Comparison of ENCODE assay signal across 8 cellular contexts in genomic region chr12:75334384-75335030, GRCh38. TPM values are rescaled to one million over a fixed set of nuclear protein-coding genes. Genes with fewer than 3 reads are reported as not detected.
A peak's percentile ranks its signal among the peaks of the same experiment; 100 is the strongest.
DNase-seq lines count a peak whose midpoint lies in the region; ATAC-seq and TF ChIP-seq lines count a peak whose summit lies in the region.

TSS of gene GLIPR1L1 (plus strand) at chr12:75334670. CDS start at chr12:75334729, 59 bp downstream.

- peak within 1 kb of the TSS; percentile 74 for H3K27ac Mint-ChIP-seq in endodermal cell

- H3K4me3 Mint-ChIP-seq in endodermal cell = peak within 1 kb of the TSS; percentile 55

- peaks cover 9% of the 10 kb centered on the region for H3K4me1 Mint-ChIP-seq in endodermal cell

- H3K9ac ChIP-seq in endodermal cell (ENCODE audit: extremely low read depth, low read length, poor library complexity, severe bottlenecking) = no peak within 1 kb of the TSS
- no peak within 1 kb of the TSS for H3K9ac ChIP-seq in mesendoderm (ENCODE audit: low read length)

- H2BK5ac ChIP-seq in mesendoderm (ENCODE audit: low read length) = no peak within 1 kb of the TSS

- no peaks in the 10 kb centered on the region for H3K79me2 ChIP-seq in mesendoderm (ENCODE audit: control insufficient read depth, insufficient read depth, low read length)

- H3K4me1 ChIP-seq in endodermal cell (ENCODE audit: control insufficient read depth, insufficient read depth, low read length) (no peaks in the 10 kb centered on the region), mesendoderm (ENCODE audit: control insufficient read depth, low read depth, low read length) (no peaks in the 10 kb centered on the region)

- peaks cover 3% of the 10 kb centered on the region for H3K27me3 Mint-ChIP-seq in endodermal cell (ENCODE audit: insufficient read depth)

- no peak within 1 kb of the TSS for H3K56ac ChIP-seq in mesendoderm (ENCODE audit: low read length)

- H3K23ac ChIP-seq in mesendoderm (ENCODE audit: low read length) = no peak within 1 kb of the TSS

- H3K27me3 ChIP-seq in endodermal cell (ENCODE audit: control insufficient read depth, insufficient read depth, low read length, poor library complexity, severe bottlenecking) (no peaks in the 10 kb centered on the region), mesendoderm (ENCODE audit: insufficient read depth, low read length, poor library complexity) (no peaks in the 10 kb centered on the region)

- peak within 1 kb of the TSS; percentile 10 for H2BK15ac ChIP-seq in mesendoderm (replicated peaks; ENCODE audit: low read depth)

- ATAC-seq in GM18867 (IDR thresholded peaks at IDR 0.05; ENCODE audit: unreplicated experiment) (peak; percentile 61), HG03097 (IDR thresholded peaks at IDR 0.05; ENCODE audit: low FRiP score, unreplicated experiment) (peak; percentile 66)

- H3K9me3 Mint-ChIP-seq in endodermal cell = no peaks in the 10 kb centered on the region

- no peak within 1 kb of the TSS for H4K8ac ChIP-seq in mesendoderm (ENCODE audit: low read depth, low read length)

- H3K18ac ChIP-seq in mesendoderm (ENCODE audit: low read length) = no peak within 1 kb of the TSS

- peak within 1 kb of the TSS; percentile 22 for H3K27ac ChIP-seq in endodermal cell (ENCODE audit: low read depth, low read length)
- H3K27ac ChIP-seq in mesendoderm (ENCODE audit: low read depth, low read length) = no peak within 1 kb of the TSS

- no peaks in the 10 kb centered on the region for H3K9me3 ChIP-seq in endodermal cell (ENCODE audit: control insufficient read depth, low read length)

- H3K4me3 ChIP-seq in AG10803 (ENCODE audit: low read length) (peak within 1 kb of the TSS; percentile 64), endodermal cell (ENCODE audit: low read length) (peak within 1 kb of the TSS; percentile 67), mesendoderm (ENCODE audit: low read length) (no peak within 1 kb of the TSS)

- H2AK5ac ChIP-seq in mesendoderm (ENCODE audit: low read length) = no peak within 1 kb of the TSS

- no peak within 1 kb of the TSS for H2BK120ac ChIP-seq in mesendoderm (ENCODE audit: low read depth, low read length)

- H3K4ac ChIP-seq in mesendoderm (ENCODE audit: low read depth, low read length) = no peak within 1 kb of the TSS

- H4K5ac ChIP-seq in mesendoderm (ENCODE audit: low read length) = no peak within 1 kb of the TSS

- H3K79me1 ChIP-seq in mesendoderm (ENCODE audit: low read length) = no peaks in the 10 kb centered on the region

- H3K36me3 ChIP-seq in endodermal cell (ENCODE audit: control insufficient read depth, insufficient read depth, low read length) (no peaks in the 10 kb centered on the region), mesendoderm (ENCODE audit: control insufficient read depth, insufficient read depth, low read length) (no peaks in the 10 kb centered on the region)

- peak within 1 kb of the TSS; percentile 27 for H3K4me2 ChIP-seq in mesendoderm (ENCODE audit: low read length)

- WGBS in endodermal cell (ENCODE audit: insufficient coverage in 1 of 2, insufficient read length in 1 of 2), 2 experiments = 6 to 13% methylated on average over 6 to 22 of the region's 23 CpGs
- no CpG with 5 or more reads among the region's 23 CpGs for WGBS in mesendoderm (ENCODE audit: extremely low coverage, insufficient coverage, low lambda C conversion rate)

- DNase-seq in AG10803 (ENCODE audit: low read depth) (peak; percentile 92), NCI-H748 (lab: John Stamatoyannopoulos, UW; ENCODE audit: unreplicated experiment) (peak; percentile 90), endodermal cell (peak; percentile 99), mesendoderm (peak; percentile 98)
- DNase-seq in activated CD8-positive, alpha-beta memory T cell treated with anti-CD3 and anti-CD28 coated beads for 24 hours = peak; percentile 89
- peak; percentile 80 for DNase-seq in stimulated activated CD8-positive, alpha-beta memory T cell treated with anti-CD3 and anti-CD28 coated beads, Interleukin-15, amount 100 ng/mL, for 1 hour (ENCODE audit: low read depth)

- TF ChIP-seq CTCF in AG10803 (conservative IDR thresholded peaks at IDR 0.05; ENCODE audit: low read length) = peak; percentile 90
- peak; percentile 94 for TF ChIP-seq CTCF in endodermal cell (conservative IDR thresholded peaks at IDR 0.05)

- no peaks in the 10 kb centered on the region for H3K36me3 Mint-ChIP-seq in endodermal cell (ENCODE audit: low read depth)

RNA-seq across cellular contexts. Expression of gene GLIPR1L1, which starts in this region (rescaled TPM):
- total RNA-seq in endodermal cell = 1 to 10 TPM in 1 of 2 donors, not detected in 1; 1.3 TPM
- polyA plus RNA-seq in endodermal cell (2013, experiment 1 of 2) = 6.0 TPM
- polyA plus RNA-seq in endodermal cell (2013, experiment 2 of 2) = 3.2 TPM
- 162 TPM for polyA plus RNA-seq in mesendoderm (2013, experiment 1 of 2)
- 157 TPM for polyA plus RNA-seq in mesendoderm (2013, experiment 2 of 2)
